In genomic region chr18:57839942-57840381, GRCh38 we compare ENCODE assay signal across 2 cellular contexts.
TF ChIP-seq lines count a peak whose summit lies in the region.

No MANE protein-coding gene starts in this region.

TF ChIP-seq in A549, 52 proteins besides CTCF, POLR2A, EP300 and RAD21 (continued from another document):
- TF ChIP-seq RFX5 (IDR thresholded peaks at IDR 0.05), result no peak
- no peak for TF ChIP-seq EHF (CRISPR knock-in tag; IDR thresholded peaks at IDR 0.05)
- no peak for TF ChIP-seq FOSL2 (IDR thresholded peaks at IDR 0.05)
- no peak for TF ChIP-seq FOSL2 (CRISPR knock-in tag; IDR thresholded peaks at IDR 0.05)
- no peak for TF ChIP-seq ZC3H11A (IDR thresholded peaks at IDR 0.05)
- TF ChIP-seq FOSB (CRISPR knock-in tag; IDR thresholded peaks at IDR 0.05), result no peak
- TF ChIP-seq, protein P1, sequence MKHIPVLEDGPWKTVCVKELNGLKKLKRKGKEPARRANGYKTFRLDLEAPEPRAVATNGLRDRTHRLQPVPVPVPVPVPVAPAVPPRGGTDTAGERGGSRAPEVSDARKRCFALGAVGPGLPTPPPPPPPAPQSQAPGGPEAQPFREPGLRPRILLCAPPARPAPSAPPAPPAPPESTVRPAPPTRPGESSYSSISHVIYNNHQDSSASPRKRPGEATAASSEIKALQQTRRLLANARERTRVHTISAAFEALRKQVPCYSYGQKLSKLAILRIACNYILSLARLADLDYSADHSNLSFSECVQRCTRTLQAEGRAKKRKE (CRISPR knock-in tag; IDR thresholded peaks at IDR 0.05; ENCODE audit: low read depth), result no peak
- TF ChIP-seq MYC (IDR thresholded peaks at IDR 0.05; ENCODE audit: borderline replicate concordance, low read length), result no peak
- no peak for TF ChIP-seq PBX3 (IDR thresholded peaks at IDR 0.05)
- TF ChIP-seq, protein P2, sequence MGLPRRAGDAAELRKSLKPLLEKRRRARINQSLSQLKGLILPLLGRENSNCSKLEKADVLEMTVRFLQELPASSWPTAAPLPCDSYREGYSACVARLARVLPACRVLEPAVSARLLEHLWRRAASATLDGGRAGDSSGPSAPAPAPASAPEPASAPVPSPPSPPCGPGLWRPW (IDR thresholded peaks at IDR 0.05), result no peak
- TF ChIP-seq KDM5A (IDR thresholded peaks at IDR 0.05), result no peak
- TF ChIP-seq NR3C1 (IDR thresholded peaks at IDR 0.05), result no peak
- TF ChIP-seq ZSCAN20 (CRISPR knock-in tag; IDR thresholded peaks at IDR 0.05), result no peak
- TF ChIP-seq REST (IDR thresholded peaks at IDR 0.05), result no peak
- TF ChIP-seq NPAS2 (CRISPR knock-in tag; IDR thresholded peaks at IDR 0.05; ENCODE audit: borderline replicate concordance), result no peak
- TF ChIP-seq MAFK (IDR thresholded peaks at IDR 0.05; ENCODE audit: partially characterized antibody), result no peak
TF ChIP-seq in A549: peak in this region for 0.

TF ChIP-seq in HCT116, 20 proteins besides CTCF, POLR2A, EP300 and RAD21 (continued from another document):
- TF ChIP-seq JUND (IDR thresholded peaks at IDR 0.05) (no peak), SRF (IDR thresholded peaks at IDR 0.05; ENCODE audit: low read depth) (no peak), ZNF274 (IDR thresholded peaks at IDR 0.05; ENCODE audit: low read depth, low read length) (no peak), SP1 (IDR thresholded peaks at IDR 0.05; ENCODE audit: low read depth) (no peak), CBX3 (IDR thresholded peaks at IDR 0.05; ENCODE audit: low read depth) (no peak), EZH2 (IDR thresholded peaks at IDR 0.05) (no peak), FOSL1 (IDR thresholded peaks at IDR 0.05; ENCODE audit: low read depth) (no peak), EZH2phosphoT487 (IDR thresholded peaks at IDR 0.05; ENCODE audit: borderline replicate concordance) (no peak), ZBTB33 (IDR thresholded peaks at IDR 0.05; ENCODE audit: extremely low read depth, insufficient replicate concordance, low read length) (no peak), SIN3A (IDR thresholded peaks at IDR 0.05; ENCODE audit: low read depth) (no peak), MAX (IDR thresholded peaks at IDR 0.05) (no peak), CEBPB (IDR thresholded peaks at IDR 0.05; ENCODE audit: low read depth) (no peak), POLR2AphosphoS5 (IDR thresholded peaks at IDR 0.05; ENCODE audit: low read depth, low read length) (no peak)
